27 cellular contexts compared by ENCODE assay signal in genomic region chr12:13559318-13559978, GRCh38.
A peak's percentile ranks its signal among the peaks of the same experiment; 100 is the strongest.
DNase-seq lines count a peak whose midpoint lies in the region; ATAC-seq and TF ChIP-seq lines count a peak whose summit lies in the region.
"Had no signal": no experiment of that assay in that cellular context is flagged by ENCODE, and none has a peak within 500 bp of the region (broad histone marks: within the 10 kb centered on the region; RNA-seq: fewer than 3 reads in every experiment).

No MANE protein-coding gene starts in this region.

- H3K9me3 ChIP-seq in BE2C, result no peaks in the 10 kb centered on the region
- H3K9me3 ChIP-seq: A549, left ventricle myocardium inferior, thyroid gland had no signal

- intact Hi-C loops in left colon (cut with DNase I, micrococcal nuclease), result no loop called here

- ATAC-seq in left colon, result peak; percentile 90
- no peak for ATAC-seq in GM21360 (IDR thresholded peaks at IDR 0.05; ENCODE audit: unreplicated experiment)
- no peak for ATAC-seq in GM18498 (IDR thresholded peaks at IDR 0.05; ENCODE audit: unreplicated experiment)
- ATAC-seq: A549; natural killer cell treated with Interleukin-12 subunit alpha and Interleukin-12 subunit beta and Interleukin-15 and Interleukin-18, amount 100 ng/mL, for 72 hours; Panc1; stimulated activated naive CD8-positive, alpha-beta T cell treated with anti-CD3 and anti-CD28 coated beads, Interleukin-15, amount 100 ng/mL, for 72 hours had no signal

- no peaks in the 10 kb centered on the region for H3K36me3 ChIP-seq in BE2C
- H3K36me3 ChIP-seq: left ventricle myocardium inferior, thyroid gland had no signal

- no peak overlapping the region for H3K4me3 ChIP-seq in BE2C (ENCODE audit: low read depth, low read length)
- H3K4me3 ChIP-seq: A549, left ventricle myocardium inferior, thyroid gland had no signal

- TF ChIP-seq CTCF in BE2C (IDR thresholded peaks at IDR 0.05; ENCODE audit: low read depth, low read length), result no peak

- peaks cover 11% of the 10 kb centered on the region for H3K27me3 ChIP-seq in BE2C
- H3K27me3 ChIP-seq: thyroid gland had no signal

- DNase-seq in NCI-H748 (lab: John Stamatoyannopoulos, UW; ENCODE audit: unreplicated experiment), result peak; percentile 7
- no peak for DNase-seq in NCI-H748 treated with DMSO at 0.1 percent for 48 hours (lab: John Stamatoyannopoulos, UW)
- DNase-seq in NCI-H2196 treated with DMSO at 0.1 percent for 48 hours (lab: John Stamatoyannopoulos, UW; ENCODE audit: unreplicated experiment), result peak; percentile 5
- DNase-seq in left colon, result peak; percentile 63 to 84
- no peak for DNase-seq in BE2C
- no peak for DNase-seq in OCI-M2 (lab: John Stamatoyannopoulos, UW; ENCODE audit: unreplicated experiment)
- DNase-seq: activated CD4-positive, alpha-beta T cell treated with anti-CD3 and anti-CD28 coated beads, Interleukin-2, amount 10 ng/mL, durations not matched to agents 24 days and 14 days; activated naive CD4-positive, alpha-beta T cell; activated T-cell treated with anti-CD3 and anti-CD28 coated beads, Interleukin-2, amount 50 U/mL, for 24 hours; AML-193; CD4-positive, alpha-beta memory T cell; cerebellar nuclear complex; DMS79 treated with DMSO at 0.1 percent for 48 hours; GF-D8; left ventricle myocardium inferior; NCI-H1694 treated with DMSO at 0.1 percent for 48 hours; NCI-H226; SHP77; stimulated activated naive CD8-positive, alpha-beta T cell treated with anti-CD3 and anti-CD28 coated beads, Interleukin-15, amount 100 ng/mL, for 72 hours; SW 1271; T-helper 9 cell; thyroid gland had no signal

- H3K4me1 ChIP-seq in BE2C, result no peaks in the 10 kb centered on the region
- H3K4me1 ChIP-seq: left ventricle myocardium inferior, thyroid gland had no signal

Comparison
In these comparisons a context has a peak if more than half of its experiments do, and no peak if none do; other contexts are left out.
1. DNase-seq: peak in NCI-H748 (single experiment), NCI-H2196 treated with DMSO at 0.1 percent for 48 hours (single experiment) and left colon (2 of 2); none in NCI-H748 treated with DMSO at 0.1 percent for 48 hours (single experiment), BE2C (single experiment) and OCI-M2 (single experiment).